27 cellular contexts compared by ENCODE assay signal in genomic region chr3:47092090-47092489, GRCh38.
"Had no signal": no experiment of that assay in that cellular context is flagged by ENCODE, and none has a peak within 500 bp of the region (broad histone marks: within the 10 kb centered on the region; RNA-seq: fewer than 3 reads in every experiment).

No MANE protein-coding gene starts in this region.

- H3K27me3 ChIP-seq: stomach, suprapubic skin, testis, thyroid gland, tibial artery, tibial nerve, transverse colon, upper lobe of left lung, upper lobe of right lung, uterus, vagina had no signal

- H3K27ac ChIP-seq: stomach, suprapubic skin, testis, thoracic aorta, thyroid gland, tibial artery, tibial nerve, transverse colon, upper lobe of left lung, upper lobe of right lung, uterus, vagina had no signal

- H3K36me3 ChIP-seq: uterus had no signal

- H3K9me3 ChIP-seq: stomach, suprapubic skin, testis, thoracic aorta, thyroid gland, tibial artery, tibial nerve, transverse colon, upper lobe of left lung, upper lobe of right lung, uterus, vagina had no signal

- H3K4me1 ChIP-seq: suprapubic skin, testis, tibial artery, tibial nerve, transverse colon, upper lobe of left lung, upper lobe of right lung, uterus, vagina had no signal

- ATAC-seq: stimulated activated effector memory CD8-positive, alpha-beta T cell treated with anti-CD3 and anti-CD28 coated beads, Interleukin-12 subunit alpha, Interleukin-12 subunit beta, amount 100 ng/mL, for 72 hours; stimulated activated memory B cell treated with anti-CD40 and anti-IgM and Interleukin-4, amounts not matched to agents 10 μg/mL and 1 μg/mL and 100 μg/mL, for 72 hours; stimulated activated naive B cell treated with anti-CD40 and anti-IgM and Interleukin-4, amounts not matched to agents 10 μg/mL and 1 μg/mL and 100 μg/mL, for 72 hours; stimulated activated naive CD8-positive, alpha-beta T cell treated with anti-CD3 and anti-CD28 coated beads, Interleukin-15, amount 100 ng/mL, for 72 hours; stimulated activated naive CD8-positive, alpha-beta T cell treated with anti-CD3 and anti-CD28 coated beads, Interleukin-15, Interleukin-2, amounts not matched to agents 100 U/mL and 50 U/mL, for 24 hours; upper lobe of right lung had no signal

- FAIRE-seq: urothelium cell line had no signal

- DNase-seq: stimulated activated CD4-positive, alpha-beta T cell treated with anti-CD3 and anti-CD28 coated beads, Interleukin-2, amount 100 ng/mL, for 48 hours; stimulated activated CD4-positive, alpha-beta T cell treated with anti-CD3 and anti-CD28 coated beads, Interleukin-4, amount 100 ng/mL, for 1 hour; stimulated activated CD4-positive, alpha-beta T cell treated with anti-CD3 and anti-CD28 coated beads, Interleukin-4, amount 100 ng/mL, for 24 hours; stimulated activated CD4-positive, alpha-beta T cell treated with anti-CD3 and anti-CD28 coated beads, Interleukin-4, amount 100 ng/mL, for 4 hours; stimulated activated CD8-positive, alpha-beta memory T cell treated with anti-CD3 and anti-CD28 coated beads, Interleukin-4, amount 100 ng/mL, for 48 hours; stimulated activated naive B cell treated with anti-CD40 and anti-IgM and Interleukin-4, amounts not matched to agents 10 μg/mL and 1 μg/mL and 100 μg/mL, for 72 hours; stimulated activated naive CD4-positive, alpha-beta T cell; stimulated activated naive CD4-positive, alpha-beta T cell treated with Interleukin-2 at 50 U/mL for 16 hours; stimulated activated naive CD8-positive, alpha-beta T cell treated with anti-CD3 and anti-CD28 coated beads, Interleukin-15, amount 100 ng/mL, for 72 hours; stimulated activated naive CD8-positive, alpha-beta T cell treated with anti-CD3 and anti-CD28 coated beads, Interleukin-15, Interleukin-2, amounts not matched to agents 100 U/mL and 50 U/mL, for 24 hours; stomach; substantia nigra; testis; thyroid gland; tibial artery; transverse colon; trophoblast cell; upper lobe of left lung; upper lobe of right lung; uterus had no signal

- H3K4me3 ChIP-seq: stomach, suprapubic skin, testis, thoracic aorta, thyroid gland, tibial artery, tibial nerve, transverse colon, upper lobe of left lung, upper lobe of right lung, uterus, vagina had no signal
